39 cellular contexts compared by ENCODE assay signal in genomic region chr21:38167345-38167744, GRCh38.
"Had no signal": no experiment of that assay in that cellular context is flagged by ENCODE, and none has a peak within 500 bp of the region (broad histone marks: within the 10 kb centered on the region; RNA-seq: fewer than 3 reads in every experiment).

No MANE protein-coding gene starts in this region.

- H3K4me1 Mint-ChIP-seq: activated CD4-positive, alpha-beta T cell treated with anti-CD3 and anti-CD28 coated beads for 36 hours; activated CD4-positive, alpha-beta T cell treated with anti-CD3 and anti-CD28 coated beads, Interleukin-2, amount 10 ng/mL, durations not matched to agents 24 days and 14 days; activated CD8-positive, alpha-beta memory T cell treated with anti-CD3 and anti-CD28 coated beads, Interleukin-2, amount 10 ng/mL, durations not matched to agents 7 days and 5 days; activated naive CD4-positive, alpha-beta T cell treated with anti-CD3 and anti-CD28 coated beads, Interleukin-2, amount 50 U/mL, for 24 hours; activated naive CD8-positive, alpha-beta T cell treated with anti-CD3 and anti-CD28 coated beads for 36 hours; activated naive CD8-positive, alpha-beta T cell treated with anti-CD3 and anti-CD28 coated beads, Interleukin-2, amount 50 U/mL, for 24 hours; central memory CD8-positive, alpha-beta T cell had no signal

- H3K27ac ChIP-seq: adrenal gland, breast epithelium, cardiac muscle cell, epithelial cell of prostate, heart left ventricle had no signal

- DNase-seq: activated CD4-positive, alpha-beta memory T cell treated with anti-CD3 and anti-CD28 coated beads for 36 hours; activated CD4-positive, alpha-beta T cell treated with anti-CD3 and anti-CD28 coated beads for 36 hours; activated CD4-positive, alpha-beta T cell treated with anti-CD3 and anti-CD28 coated beads, Interleukin-2, amount 10 ng/mL, durations not matched to agents 24 days and 14 days; activated CD4-positive, CD25-positive, alpha-beta regulatory T cell; activated CD4-positive, CD25-positive, alpha-beta regulatory T cell treated with anti-CD3 and anti-CD28 coated beads, Interleukin-2, amount 50 U/mL, for 72 hours; activated CD8-positive, alpha-beta memory T cell treated with anti-CD3 and anti-CD28 coated beads, Interleukin-2, amount 10 ng/mL, durations not matched to agents 7 days and 5 days; activated CD8-positive, alpha-beta memory T cell treated with anti-CD3 and anti-CD28 coated beads, Interleukin-2, amount 50 U/mL, for 4 hours; activated CD8-positive, alpha-beta T cell treated with anti-CD3 and anti-CD28 coated beads, Interleukin-2, amount 10 ng/mL, durations not matched to agents 7 days and 5 days; activated effector memory CD4-positive, alpha-beta T cell treated with anti-CD3 and anti-CD28 coated beads, Interleukin-2, amount 50 U/mL, for 16 hours; activated naive CD4-positive, alpha-beta T cell treated with anti-CD3 and anti-CD28 coated beads for 36 hours; activated naive CD8-positive, alpha-beta T cell treated with anti-CD3 and anti-CD28 coated beads for 36 hours; activated naive CD8-positive, alpha-beta T cell treated with anti-CD3 and anti-CD28 coated beads, Interleukin-2, amount 50 U/mL, for 24 hours; activated T-cell treated with anti-CD3 and anti-CD28 coated beads, Interleukin-2, amount 50 U/mL, for 1 hour; activated T-cell treated with anti-CD3 and anti-CD28 coated beads, Interleukin-2, amount 50 U/mL, for 48 hours; adrenal gland; amygdala; aorta; cortex of kidney; dermis blood vessel endothelial cell; effector CD4-positive, alpha-beta T cell; effector memory CD8-positive, alpha-beta T cell; foreskin fibroblast; heart left ventricle; T-helper 1 cell; T-helper 17 cell; T1000 had no signal

- H3K36me3 ChIP-seq: adrenal gland, breast epithelium, cardiac muscle cell, heart left ventricle had no signal

- FAIRE-seq: colon, endometrium, endothelial cell of umbilical vein, frontal cortex had no signal

- H3K27me3 Mint-ChIP-seq: activated CD4-positive, alpha-beta memory T cell treated with anti-CD3 and anti-CD28 coated beads for 36 hours; activated CD4-positive, alpha-beta T cell treated with anti-CD3 and anti-CD28 coated beads for 36 hours; activated CD8-positive, alpha-beta memory T cell treated with anti-CD3 and anti-CD28 coated beads, Interleukin-2, amount 10 ng/mL, durations not matched to agents 7 days and 5 days; brain had no signal

- H3K9me3 Mint-ChIP-seq: activated CD4-positive, alpha-beta memory T cell treated with anti-CD3 and anti-CD28 coated beads for 36 hours; activated CD4-positive, alpha-beta T cell treated with anti-CD3 and anti-CD28 coated beads, Interleukin-2, amount 10 ng/mL, durations not matched to agents 24 days and 14 days; activated naive CD4-positive, alpha-beta T cell treated with anti-CD3 and anti-CD28 coated beads for 36 hours; activated naive CD4-positive, alpha-beta T cell treated with anti-CD3 and anti-CD28 coated beads, Interleukin-2, amount 50 U/mL, for 24 hours; activated naive CD8-positive, alpha-beta T cell treated with anti-CD3 and anti-CD28 coated beads for 36 hours; activated naive CD8-positive, alpha-beta T cell treated with anti-CD3 and anti-CD28 coated beads, Interleukin-2, amount 50 U/mL, for 24 hours; activated T-helper 1 cell treated with anti-CD3 and anti-CD28 coated beads, Interleukin-12 subunit alpha, Interleukin-12 subunit beta, Interleukin-2, Interleukin-4 antibody, amounts not matched to agents 30 ng/mL and 10 ng/mL and 1 ng/mL, durations not matched to agents 14 hours and 24 hours and 36 hours; activated T-helper 2 cell treated with anti-CD3 and anti-CD28 coated beads, Interferon-gamma antibody, Interleukin-2, Interleukin-4, amounts not matched to agents 10 μg/mL and 5 μg/mL and 100 μg/mL, durations not matched to agents 14 hours and 24 hours and 36 hours; central memory CD8-positive, alpha-beta T cell; effector memory CD8-positive, alpha-beta T cell; T-helper 2 cell treated with Interferon-gamma antibody and Interleukin-4, amounts not matched to agents 5 μg/mL and 100 μg/mL, for 36 hours had no signal

- H3K4me3 ChIP-seq: adrenal gland, breast epithelium, cardiac muscle cell, heart left ventricle had no signal

- H3K4me3 Mint-ChIP-seq: activated CD4-positive, alpha-beta memory T cell treated with anti-CD3 and anti-CD28 coated beads for 36 hours; activated CD4-positive, alpha-beta T cell treated with anti-CD3 and anti-CD28 coated beads for 36 hours; activated CD4-positive, alpha-beta T cell treated with anti-CD3 and anti-CD28 coated beads, Interleukin-2, amount 10 ng/mL, durations not matched to agents 24 days and 14 days; activated CD8-positive, alpha-beta memory T cell treated with anti-CD3 and anti-CD28 coated beads, Interleukin-2, amount 10 ng/mL, durations not matched to agents 7 days and 5 days; activated CD8-positive, alpha-beta T cell treated with anti-CD3 and anti-CD28 coated beads, Interleukin-2, amount 10 ng/mL, durations not matched to agents 7 days and 5 days; activated naive CD4-positive, alpha-beta T cell treated with anti-CD3 and anti-CD28 coated beads for 36 hours; activated naive CD4-positive, alpha-beta T cell treated with anti-CD3 and anti-CD28 coated beads, Interleukin-2, amount 50 U/mL, for 24 hours; activated naive CD8-positive, alpha-beta T cell treated with anti-CD3 and anti-CD28 coated beads for 36 hours; activated naive CD8-positive, alpha-beta T cell treated with anti-CD3 and anti-CD28 coated beads, Interleukin-2, amount 50 U/mL, for 24 hours; activated T-helper 1 cell treated with anti-CD3 and anti-CD28 coated beads, Interleukin-12 subunit alpha, Interleukin-12 subunit beta, Interleukin-2, Interleukin-4 antibody, amounts not matched to agents 30 ng/mL and 10 ng/mL and 1 ng/mL, durations not matched to agents 14 hours and 24 hours and 36 hours; brain; central memory CD8-positive, alpha-beta T cell; effector memory CD8-positive, alpha-beta T cell; T-helper 17 cell; T-helper 2 cell treated with Interferon-gamma antibody and Interleukin-4, amounts not matched to agents 5 μg/mL and 100 μg/mL, for 36 hours had no signal

- H3K9me3 ChIP-seq: adrenal gland, breast epithelium, heart left ventricle had no signal

- H3K4me1 ChIP-seq: breast epithelium had no signal

- H3K27me3 ChIP-seq: adrenal gland, breast epithelium, cardiac muscle cell had no signal

- H3K36me3 Mint-ChIP-seq: activated CD4-positive, alpha-beta memory T cell treated with anti-CD3 and anti-CD28 coated beads for 36 hours; activated CD8-positive, alpha-beta memory T cell treated with anti-CD3 and anti-CD28 coated beads, Interleukin-2, amount 10 ng/mL, durations not matched to agents 7 days and 5 days; activated naive CD4-positive, alpha-beta T cell treated with anti-CD3 and anti-CD28 coated beads, Interleukin-2, amount 50 U/mL, for 24 hours; activated naive CD8-positive, alpha-beta T cell treated with anti-CD3 and anti-CD28 coated beads for 36 hours; brain had no signal

- H3K27ac Mint-ChIP-seq: activated CD4-positive, alpha-beta memory T cell treated with anti-CD3 and anti-CD28 coated beads for 36 hours; activated CD4-positive, alpha-beta T cell treated with anti-CD3 and anti-CD28 coated beads for 36 hours; activated CD4-positive, alpha-beta T cell treated with anti-CD3 and anti-CD28 coated beads, Interleukin-2, amount 10 ng/mL, durations not matched to agents 24 days and 14 days; activated CD8-positive, alpha-beta memory T cell treated with anti-CD3 and anti-CD28 coated beads, Interleukin-2, amount 10 ng/mL, durations not matched to agents 7 days and 5 days; activated CD8-positive, alpha-beta T cell treated with anti-CD3 and anti-CD28 coated beads, Interleukin-2, amount 10 ng/mL, durations not matched to agents 7 days and 5 days; activated naive CD4-positive, alpha-beta T cell treated with anti-CD3 and anti-CD28 coated beads for 36 hours; activated naive CD4-positive, alpha-beta T cell treated with anti-CD3 and anti-CD28 coated beads, Interleukin-2, amount 50 U/mL, for 24 hours; activated naive CD8-positive, alpha-beta T cell treated with anti-CD3 and anti-CD28 coated beads for 36 hours; activated naive CD8-positive, alpha-beta T cell treated with anti-CD3 and anti-CD28 coated beads, Interleukin-2, amount 50 U/mL, for 24 hours; activated T-helper 1 cell treated with anti-CD3 and anti-CD28 coated beads, Interleukin-12 subunit alpha, Interleukin-12 subunit beta, Interleukin-2, Interleukin-4 antibody, amounts not matched to agents 30 ng/mL and 10 ng/mL and 1 ng/mL, durations not matched to agents 14 hours and 24 hours and 36 hours; activated T-helper 2 cell treated with anti-CD3 and anti-CD28 coated beads, Interferon-gamma antibody, Interleukin-2, Interleukin-4, amounts not matched to agents 10 μg/mL and 5 μg/mL and 100 μg/mL, durations not matched to agents 14 hours and 24 hours and 36 hours; brain; effector memory CD8-positive, alpha-beta T cell; T-helper 17 cell; T-helper 2 cell treated with Interferon-gamma antibody and Interleukin-4, amounts not matched to agents 5 μg/mL and 100 μg/mL, for 36 hours had no signal

- ATAC-seq: activated CD4-positive, alpha-beta T cell treated with anti-CD3 and anti-CD28 coated beads for 36 hours; activated CD8-positive, alpha-beta memory T cell treated with anti-CD3 and anti-CD28 coated beads, Interleukin-2, amount 10 ng/mL, durations not matched to agents 7 days and 5 days; activated CD8-positive, alpha-beta T cell treated with anti-CD3 and anti-CD28 coated beads, Interleukin-2, amount 10 ng/mL, durations not matched to agents 7 days and 5 days; activated naive CD8-positive, alpha-beta T cell treated with anti-CD3 and anti-CD28 coated beads, Interleukin-2, amount 50 U/mL, for 24 hours; effector memory CD8-positive, alpha-beta T cell; heart left ventricle; T-helper 17 cell had no signal
